In the genomic region with DNA sequence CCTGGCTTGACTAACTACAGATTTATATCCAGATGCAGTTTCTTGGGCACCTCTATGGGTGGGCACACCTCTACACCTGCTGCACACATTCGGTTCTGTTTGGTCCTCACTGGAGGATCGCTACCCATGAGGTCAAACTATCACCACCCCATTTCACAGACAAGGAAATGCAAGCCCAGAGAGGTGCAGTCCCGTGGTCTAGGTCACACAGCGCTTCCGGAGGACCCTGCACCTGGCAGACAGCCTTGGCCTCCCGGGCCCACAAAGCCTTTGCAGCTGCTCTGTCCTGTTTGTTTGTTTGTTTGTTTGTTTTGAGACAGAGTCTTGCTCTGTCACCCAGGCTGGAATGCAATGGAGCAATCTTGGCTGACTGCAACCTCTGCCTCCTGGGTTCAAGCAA, we compare ENCODE assay signal across 11 cellular contexts. TPM values are rescaled to one million over a fixed set of nuclear protein-coding genes. Genes with fewer than 3 reads are reported as not detected.
"Had no signal": no experiment of that assay in that cellular context is flagged by ENCODE, and none has a peak within 500 bp of the region (broad histone marks: within the 10 kb centered on the region; RNA-seq: fewer than 3 reads in every experiment).

No MANE protein-coding gene starts in this region.

- H3K9ac ChIP-seq: GM23248 had no signal

- H3K27ac ChIP-seq: GM23248 had no signal

- H3K36me3 ChIP-seq: HAP-1 had no signal

- ATAC-seq: GM23338, HCT116 had no signal

- H2AFZ ChIP-seq: GM23248, GM23338 had no signal

- H3K4me1 ChIP-seq: HAP-1 had no signal

- H3K4me2 ChIP-seq: GM23338 had no signal

- DNase-seq: GM23248, GOT3, H7, H9, HCEC 1CT, HFFc6 had no signal

- FAIRE-seq: H1, H54 had no signal

- H3K4me3 ChIP-seq: GM23248, GM23338, HAP-1 had no signal

- H3K9me3 ChIP-seq: HAP-1 had no signal

RNA-seq across cellular contexts. Expression of a gene that starts 39.3 kb away (rescaled TPM):
- total RNA-seq: GM23248, HFFc6 had no signal
- polyA plus RNA-seq: GM23248 had no signal
